In the genomic region with DNA sequence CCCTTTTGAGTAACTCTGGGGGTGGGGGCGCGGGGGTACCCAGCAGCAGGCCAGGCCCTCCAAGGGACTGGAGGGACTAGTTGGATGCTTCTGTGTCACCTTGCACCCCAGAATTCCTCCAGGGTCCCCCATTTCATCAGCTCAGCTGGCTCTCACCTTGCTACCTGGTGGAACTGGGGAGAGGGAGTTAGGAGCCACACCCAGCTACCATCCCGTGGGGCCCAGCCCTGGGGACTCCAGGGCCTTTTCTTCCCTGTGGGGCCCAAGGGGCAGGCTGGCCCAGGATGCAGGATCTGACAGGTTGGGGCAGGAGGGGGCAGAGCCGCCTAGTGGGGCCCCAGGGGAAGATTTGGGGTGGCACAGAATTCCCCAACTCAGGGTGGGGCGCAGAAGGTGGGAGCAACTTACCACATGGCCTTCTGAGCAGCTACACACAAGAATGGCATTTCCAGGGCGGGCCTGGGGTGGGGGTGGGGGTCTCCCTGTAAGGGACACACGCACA, we compare ENCODE assay signal across 9 cellular contexts. TPM values are rescaled to one million over a fixed set of nuclear protein-coding genes. Genes with fewer than 3 reads are reported as not detected.
DNase-seq lines count a peak whose midpoint lies in the region; ATAC-seq, FAIRE-seq and TF ChIP-seq lines count a peak whose summit lies in the region.
"Had no signal": no experiment of that assay in that cellular context is flagged by ENCODE, and none has a peak within 500 bp of the region (broad histone marks: within the 10 kb centered on the region; RNA-seq: fewer than 3 reads in every experiment).

No MANE protein-coding gene starts in this region.

- H3K4me1 ChIP-seq in Panc1 (ENCODE audit: control insufficient read depth, insufficient read depth, low read length) = peaks cover 44% of the 10 kb centered on the region
- peaks cover 27% of the 10 kb centered on the region for H3K4me1 ChIP-seq in endothelial cell of umbilical vein (ENCODE audit: control insufficient read depth, extremely low read depth, insufficient read depth, low read length)
- H3K4me1 ChIP-seq in pancreas = peaks cover 12 to 40% (median 27%) of the 10 kb centered on the region in 3 donors

- no peaks in the 10 kb centered on the region for H4K20me1 ChIP-seq in endothelial cell of umbilical vein (replicated peaks; ENCODE audit: control insufficient read depth, extremely low read depth, insufficient read depth, low read length)

- peak overlapping the region; percentile 99 for H3K27ac Mint-ChIP-seq in CD4-positive, alpha-beta T cell

- WGBS in pancreas, 2 donors = 79 to 85% methylated on average over 7 of the region's 7 CpGs

- no peaks in the 10 kb centered on the region for H3K9me1 ChIP-seq in endothelial cell of umbilical vein (replicated peaks; ENCODE audit: control insufficient read depth, extremely low read depth, insufficient read depth, low read length)

- dilution Hi-C loops in endothelial cell of umbilical vein (cut with MboI; ENCODE audit: extremely low pct_ligation_motif_present, low sequenced_read_pairs) = no loop called here

- no peak for TF ChIP-seq CTCF in CD4-positive, alpha-beta T cell (IDR thresholded peaks at IDR 0.05)
- TF ChIP-seq CTCF in Panc1 (IDR thresholded peaks at IDR 0.05) (no peak), endothelial cell of umbilical vein (IDR thresholded peaks at IDR 0.05; ENCODE audit: extremely low read depth in 1 of 2, insufficient read depth in 1 of 2, low read depth in 1 of 2, low read length in 2 of 2) (no peak), pancreas (IDR thresholded peaks at IDR 0.05) (no peak)

- H3K27ac ChIP-seq in CD4-positive, alpha-beta T cell (ENCODE audit: low read depth, low read length) = peak overlapping the region; percentile 97
- peak overlapping the region; percentile 97 for H3K27ac ChIP-seq in Panc1 (ENCODE audit: low read length)
- H3K27ac ChIP-seq in endothelial cell of umbilical vein (ENCODE audit: insufficient read depth, low read depth, low read length) = peak overlapping the region; percentile 90
- H3K27ac ChIP-seq in pancreas = peak overlapping the region in 3 of 4 donors; percentile 83 to 97 (median 94)

- H3K9me3 ChIP-seq in CD4-positive, alpha-beta T cell (ENCODE audit: control insufficient read depth, low read length) = no peaks in the 10 kb centered on the region
- H3K9me3 ChIP-seq in Panc1 (ENCODE audit: control insufficient read depth, insufficient read depth, low read depth, low read length) (no peaks in the 10 kb centered on the region), endothelial cell of umbilical vein (replicated peaks; ENCODE audit: control insufficient read depth, insufficient read depth, low read length) (no peaks in the 10 kb centered on the region), pancreas (no peaks in the 10 kb centered on the region)

- H3K36me3 Mint-ChIP-seq in CD4-positive, alpha-beta T cell (ENCODE audit: low read depth) = peaks cover 12% of the 10 kb centered on the region

- no peak for TF ChIP-seq POLR2A in endothelial cell of umbilical vein (IDR thresholded peaks at IDR 0.05; ENCODE audit: low read depth, low read length)

- BruUV-seq in Panc1 (replicated peaks; lab: Mats Ljungman, UMichigan) (no TSS peak), endothelial cell of umbilical vein (replicated peaks; lab: Mats Ljungman, UMichigan) (no TSS peak)

- no peaks in the 10 kb centered on the region for H3K9me3 Mint-ChIP-seq in CD4-positive, alpha-beta T cell

- H3K27me3 ChIP-seq in CD4-positive, alpha-beta T cell (ENCODE audit: control insufficient read depth, insufficient read depth, low read length) = no peaks in the 10 kb centered on the region
- H3K27me3 ChIP-seq in Panc1 (ENCODE audit: control insufficient read depth, insufficient read depth, low read length) = no peaks in the 10 kb centered on the region
- H3K27me3 ChIP-seq in endothelial cell of umbilical vein (ENCODE audit: control insufficient read depth in 2 of 2, insufficient read depth in 2 of 2, low read length in 2 of 2) = no peaks in the 10 kb centered on the region
- H3K27me3 ChIP-seq in pancreas = no peaks in the 10 kb centered on the region

- peaks cover 76% of the 10 kb centered on the region for H3K4me1 Mint-ChIP-seq in CD4-positive, alpha-beta T cell (ENCODE audit: low read depth)

- peaks cover 8% of the 10 kb centered on the region; the same call in 1 of the 2 replicates for H3K36me3 ChIP-seq in Panc1 (ENCODE audit: control insufficient read depth, insufficient read depth, low read length)
- no peaks in the 10 kb centered on the region for H3K36me3 ChIP-seq in endothelial cell of umbilical vein (ENCODE audit: control insufficient read depth in 2 of 2, extremely low read depth in 1 of 2, insufficient read depth in 2 of 2, low read length in 2 of 2)
- no peaks in the 10 kb centered on the region for H3K36me3 ChIP-seq in pancreas

- POLR2A ChIA-PET in CD4-positive, alpha-beta T cell (lab: Charles Lee) = no interaction called here
- POLR2A ChIA-PET in Panc1 (lab: Charles Lee) = interaction anchor here (0.6 to 1.6 kb wide), 2 partner anchors 8 to 13 kb away, joined by 6 read pairs; no protein-coding TSS in a partner anchor
- POLR2A ChIA-PET in endothelial cell of umbilical vein (lab: Charles Lee) = interaction anchor here (1.0 kb wide), 1 partner anchor 18 kb away, joined by 5 read pairs; no protein-coding TSS in a partner anchor

- no peak for DNase-seq in CD4-positive, alpha-beta T cell
- DNase-seq in Panc1 (ENCODE audit: low read depth, low spot score) (no peak), endothelial cell of umbilical vein (ENCODE audit: low read depth, low spot score) (no peak), pancreas (peak in 4 of 6 donors; percentile 18 to 69 (median 35)), HTR-8/SVneo (ENCODE audit: insufficient read length, low spot score) (no peak), hippocampal formation (lab: John Stamatoyannopoulos, UW) (no peak), SHP77 treated with DMSO at 0.1 percent for 48 hours (lab: John Stamatoyannopoulos, UW) (no peak)
- DNase-seq: NCI-H2171 treated with DMSO at 0.1 percent for 48 hours had no signal

- no peaks in the 10 kb centered on the region for H3K27me3 Mint-ChIP-seq in CD4-positive, alpha-beta T cell

- FAIRE-seq in endothelial cell of umbilical vein (lab: Jason Lieb, UNC) = no peak
- no peak for FAIRE-seq in pancreas (lab: Jason Lieb, UNC)
- FAIRE-seq in HTR-8/SVneo (lab: Jason Lieb, UNC) = no peak

- CTCF ChIA-PET in CD4-positive, alpha-beta T cell (lab: Charles Lee) = interaction anchor here (1.4 kb wide), 1 partner anchor 10 kb away, joined by 3 read pairs; no protein-coding TSS in a partner anchor
- CTCF ChIA-PET in Panc1 (lab: Charles Lee) = no interaction called here
- CTCF ChIA-PET in endothelial cell of umbilical vein (lab: Charles Lee) = interaction anchor here (1.2 kb wide), 1 partner anchor 18 kb away, joined by 5 read pairs; no protein-coding TSS in a partner anchor

- H3K4me2 ChIP-seq in endothelial cell of umbilical vein (ENCODE audit: insufficient read depth, low read length) = no peak overlapping the region

- peaks cover 36% of the 10 kb centered on the region for H3K79me2 ChIP-seq in endothelial cell of umbilical vein (ENCODE audit: control insufficient read depth, insufficient read depth, low read length)

- H3K9ac ChIP-seq in endothelial cell of umbilical vein (replicated peaks; ENCODE audit: extremely low read depth, insufficient read depth, low read length) = no peak overlapping the region

- H3K4me3 Mint-ChIP-seq in CD4-positive, alpha-beta T cell = peak overlapping the region; percentile 86

- H2AFZ ChIP-seq in endothelial cell of umbilical vein (ENCODE audit: low read depth, low read length) = no peak overlapping the region

- peak overlapping the region in 1 of 2 experiments; percentile 73; a peak in 2 of 4 replicates for H3K4me3 ChIP-seq in Panc1 (ENCODE audit: low read depth in 2 of 2, low read length in 2 of 2)
- no peak overlapping the region for H3K4me3 ChIP-seq in endothelial cell of umbilical vein (replicated peaks in 1 of 3; ENCODE audit: insufficient read depth in 1 of 3, low read depth in 1 of 3, low read length in 3 of 3)
- H3K4me3 ChIP-seq in pancreas = no peak overlapping the region

- intact Hi-C loops in CD4-positive, alpha-beta T cell (cut with DNase I, micrococcal nuclease) = loop anchor here in 1 of 2 experiments (10.0 kb wide), 1 partner anchor 689 kb away; the partner anchor contains the start of genes IER2 and STX10
- intact Hi-C loops in Panc1 (cut with micrococcal nuclease; ENCODE audit: unreplicated experiment) (no loop called here), endothelial cell of umbilical vein (cut with micrococcal nuclease) (no loop called here), pancreas (cut with DNase I) (no loop called here)

- ATAC-seq in CD4-positive, alpha-beta T cell (ENCODE audit: poor library complexity) = no peak
- ATAC-seq in Panc1 (no peak), pancreas (no peak), HG02588 (IDR thresholded peaks at IDR 0.05; ENCODE audit: unreplicated experiment) (no peak)

- in situ Hi-C loops in Panc1 (cut with HindIII; ENCODE audit: low pct_unique_long_range_greater_than_20kb, low sequenced_read_pairs) = no loop called here

RNA-seq across cellular contexts. Expression of gene NANOS3, which starts 32.8 kb away (rescaled TPM):
- under 1 TPM in 1 of 2 experiments, not detected in 1; 0.87 TPM for total RNA-seq in CD4-positive, alpha-beta T cell
- total RNA-seq in Panc1 (2021; ENCODE audit: unreplicated experiment) (0.33 TPM), endothelial cell of umbilical vein (3.4 and 4.4 TPM in 2 replicates), pancreas (1 to 10 TPM in 1 of 6 donors, under 1 TPM in 3, not detected in 2; 0.39 to 1.4 (median 0.62) TPM)
- 0.71 TPM for polyA plus RNA-seq in Panc1 (2012; ENCODE audit: insufficient read length)
- polyA plus RNA-seq in endothelial cell of umbilical vein (1.0 and 1.5 TPM in 2 replicates), pancreas (1 to 10 TPM in 1 of 2 donors, under 1 TPM in 1; 0.65 to 3.1 TPM)
- polyA plus RNA-seq in endothelial cell of umbilical vein (2011; cell fraction: cytosol; rRNA removed) = 0.38 and 0.93 TPM in 2 replicates
- 0.55 and 1.3 TPM in 2 replicates for polyA plus RNA-seq in endothelial cell of umbilical vein (2011; cell fraction: nucleus; rRNA removed)
- polyA plus RNA-seq in endothelial cell of umbilical vein (2012) = 1.6 and 1.7 TPM in 2 replicates
- 0.72 TPM in 1 of 2 replicates, not detected in the other for polyA minus RNA-seq in endothelial cell of umbilical vein
- polyA minus RNA-seq in endothelial cell of umbilical vein (2011; cell fraction: cytosol; rRNA and poly(A)+ RNA removed) = not detected
- 2.5 TPM in 1 of 2 replicates, not detected in the other for polyA minus RNA-seq in endothelial cell of umbilical vein (2011; cell fraction: nucleus; rRNA and poly(A)+ RNA removed)

RNA-seq across cellular contexts. Expression of gene ZSWIM4, which starts 48.9 kb away (rescaled TPM):
- total RNA-seq in CD4-positive, alpha-beta T cell = 1 to 10 TPM; 3.5 to 3.8 TPM
- total RNA-seq in Panc1 (2021; ENCODE audit: unreplicated experiment) (8.7 TPM), endothelial cell of umbilical vein (23.1 and 26.6 TPM in 2 replicates), pancreas (1 to 10 TPM; 1.9 to 9.3 (median 3.4) TPM)
- 11.3 TPM for polyA plus RNA-seq in Panc1 (2012; ENCODE audit: insufficient read length)
- polyA plus RNA-seq in endothelial cell of umbilical vein (12.7 and 14.9 TPM in 2 replicates), pancreas (1 to 10 TPM; 3.9 to 5.5 TPM)
- 8.0 and 11.1 TPM in 2 replicates for polyA plus RNA-seq in endothelial cell of umbilical vein (2011; cell fraction: cytosol; rRNA removed)
- polyA plus RNA-seq in endothelial cell of umbilical vein (2011; cell fraction: nucleus; rRNA removed) = 11.2 and 13.0 TPM in 2 replicates
- polyA plus RNA-seq in endothelial cell of umbilical vein (2012) = 7.9 and 16.2 TPM in 2 replicates
- polyA minus RNA-seq in endothelial cell of umbilical vein = 13.0 and 15.9 TPM in 2 replicates
- polyA minus RNA-seq in endothelial cell of umbilical vein (2011; cell fraction: cytosol; rRNA and poly(A)+ RNA removed) = 3.5 TPM
- polyA minus RNA-seq in endothelial cell of umbilical vein (2011; cell fraction: nucleus; rRNA and poly(A)+ RNA removed) = 8.1 and 16.3 TPM in 2 replicates

Comparison
In these comparisons a context has a peak if more than half of its experiments do, and no peak if none do; other contexts are left out.
1. DNase-seq: peak in pancreas (4 of 6); none in CD4-positive, alpha-beta T cell (0 of 10), Panc1 (single experiment), endothelial cell of umbilical vein (single experiment), HTR-8/SVneo (single experiment), hippocampal formation (0 of 2) and SHP77 treated with DMSO at 0.1 percent for 48 hours (single experiment).
2. Peak in every context shown above with its lines, with median percentiles within 50 percentile points of each other: H3K27ac ChIP-seq.